Comparison of ENCODE assay signal across 1 cellular context in the genomic region with DNA sequence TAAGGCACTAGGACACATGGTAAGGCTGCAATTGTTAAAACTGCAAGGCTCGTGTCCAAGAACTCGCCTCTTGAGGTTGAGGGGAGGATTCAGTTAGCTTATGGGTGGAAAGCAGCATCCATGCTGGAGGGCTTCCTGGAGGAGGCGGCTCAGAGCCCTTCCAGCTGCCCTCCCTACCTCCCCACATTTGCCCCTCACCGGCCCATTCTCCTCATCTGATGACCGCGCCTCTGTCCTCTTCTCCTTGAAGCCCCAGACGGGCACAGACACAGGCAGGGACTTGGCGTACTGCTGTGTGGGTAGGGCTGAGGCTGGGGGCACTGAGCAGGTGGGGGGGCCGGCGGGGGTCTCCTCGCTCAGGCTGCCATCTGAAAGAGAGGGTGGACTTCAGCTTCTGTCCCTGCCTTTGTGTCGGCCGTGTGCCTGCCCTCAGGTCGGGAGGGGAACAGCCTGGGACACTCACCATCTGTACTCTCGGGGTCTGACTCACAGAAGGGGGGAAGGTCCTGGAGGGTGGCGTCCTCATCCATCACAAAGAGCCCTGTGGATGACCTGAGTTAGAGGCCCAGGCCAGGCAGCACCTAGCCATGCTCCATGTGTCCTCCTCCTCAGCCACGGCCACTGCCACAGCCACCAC.
TF ChIP-seq lines count a peak whose summit lies in the region.

No MANE protein-coding gene starts in this region.

TF ChIP-seq in H1, 55 proteins besides CTCF, POLR2A, EP300 and RAD21:
- TF ChIP-seq HDAC2 (IDR thresholded peaks at IDR 0.05; ENCODE audit: borderline replicate concordance in 1 of 2, low read depth in 2 of 2, low read length in 2 of 2) (no peak), CBX8 (IDR thresholded peaks at IDR 0.05; ENCODE audit: borderline replicate concordance, low read depth, low read length) (no peak), FOSL1 (IDR thresholded peaks at IDR 0.05; ENCODE audit: insufficient read depth, low read depth, low read length) (no peak), CHD1 (IDR thresholded peaks at IDR 0.05; ENCODE audit: low read depth, low read length) (no peak), CTBP2 (IDR thresholded peaks at IDR 0.05; ENCODE audit: borderline replicate concordance, insufficient read depth, insufficient read length, low read length) (no peak), KDM1A (IDR thresholded peaks at IDR 0.05; ENCODE audit: borderline replicate concordance, low read length) (no peak), CBX5 (IDR thresholded peaks at IDR 0.05; ENCODE audit: low read depth, low read length) (no peak), SAP30 (IDR thresholded peaks at IDR 0.05; ENCODE audit: insufficient read depth, insufficient replicate concordance, low read length) (no peak), RXRA (IDR thresholded peaks at IDR 0.05; ENCODE audit: insufficient read depth, low read depth, low read length) (no peak), BRCA1 (IDR thresholded peaks at IDR 0.05; ENCODE audit: low read depth, low read length) (no peak), KDM4A (IDR thresholded peaks at IDR 0.05; ENCODE audit: low read depth, low read length, severe bottlenecking) (no peak), SUZ12 (IDR thresholded peaks at IDR 0.05; ENCODE audit: low read length) (no peak), JUND (IDR thresholded peaks at IDR 0.05; ENCODE audit: low read length) (no peak), YY1 (IDR thresholded peaks at IDR 0.05; ENCODE audit: low read depth, low read length) (no peak), CHD2 (IDR thresholded peaks at IDR 0.05; ENCODE audit: low read length) (no peak), POU5F1 (IDR thresholded peaks at IDR 0.05; ENCODE audit: low read depth, low read length) (no peak), SIN3A (conservative IDR thresholded peaks at IDR 0.05 in 1 of 2, IDR thresholded peaks at IDR 0.05 in 1 of 2; ENCODE audit: low read depth in 1 of 2, low read length in 2 of 2) (no peak), POLR2AphosphoS5 (IDR thresholded peaks at IDR 0.05; ENCODE audit: low read depth, low read length) (no peak)
TF ChIP-seq in H1: peak in this region for 0.
